In the genomic region with DNA sequence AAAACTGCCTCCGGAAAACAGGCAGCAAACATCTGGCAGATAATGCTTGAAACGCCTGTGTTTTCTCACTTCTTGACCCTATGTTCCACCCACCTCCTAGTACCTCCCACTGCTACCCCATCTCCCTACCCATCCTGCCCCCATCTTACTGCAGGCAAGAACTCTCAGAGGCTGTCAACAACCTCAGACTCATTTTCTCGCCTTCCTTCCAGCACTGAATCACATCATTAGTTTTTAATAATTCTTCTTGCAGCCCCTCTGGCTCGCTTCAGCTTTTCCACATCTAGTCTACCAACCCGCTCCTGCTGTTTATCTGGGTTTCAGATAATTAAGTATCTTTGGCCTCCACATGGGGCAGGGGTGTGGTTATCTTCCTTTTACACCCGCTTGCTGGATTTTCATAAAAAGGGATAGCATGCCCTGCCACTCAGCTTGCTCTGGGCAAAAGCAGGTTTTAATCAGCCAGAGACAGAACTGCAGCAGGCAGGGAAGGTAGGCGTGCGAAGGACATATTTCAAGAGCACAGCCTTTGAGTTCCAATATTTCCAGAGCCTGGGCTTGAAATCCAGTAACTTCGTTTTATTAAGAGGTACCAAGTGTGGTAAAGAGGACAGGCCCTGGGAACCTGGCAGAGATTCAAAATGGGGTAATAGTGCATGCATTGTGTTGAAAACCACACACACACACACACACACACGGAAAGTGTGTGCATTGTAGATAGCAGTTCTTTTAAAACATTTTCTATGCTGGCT, we compare ENCODE assay signal across 13 cellular contexts.
DNase-seq lines count a peak whose midpoint lies in the region; ATAC-seq and TF ChIP-seq lines count a peak whose summit lies in the region.
"Had no signal": no experiment of that assay in that cellular context is flagged by ENCODE, and none has a peak within 500 bp of the region (broad histone marks: within the 10 kb centered on the region; RNA-seq: fewer than 3 reads in every experiment).

No MANE protein-coding gene starts in this region.

- no peak overlapping the region for H3K4me3 ChIP-seq in SK-N-SH (ENCODE audit: low read depth in 2 of 2, low read length in 1 of 2)
- no peak overlapping the region for H3K4me3 ChIP-seq in endodermal cell (ENCODE audit: low read length)
- H3K4me3 ChIP-seq in lower lobe of right lung = no peak overlapping the region
- H3K4me3 ChIP-seq in tibial nerve = no peak overlapping the region
- no peak overlapping the region for H3K4me3 ChIP-seq in PC-3 (ENCODE audit: low read length)
- H3K4me3 ChIP-seq: colonic mucosa, GM12878, smooth muscle cell had no signal

- no peak overlapping the region for H3K4me2 ChIP-seq in SK-N-SH
- H3K4me2 ChIP-seq in PC-3 (ENCODE audit: low read length) = no peak overlapping the region
- H3K4me2 ChIP-seq: smooth muscle cell had no signal

- BruUV-seq in PC-3 (replicated peaks; lab: Mats Ljungman, UMichigan) = no TSS peak

- no peak for TF ChIP-seq CTCF in SK-N-SH (IDR thresholded peaks at IDR 0.05)
- TF ChIP-seq CTCF in endodermal cell (conservative IDR thresholded peaks at IDR 0.05) = no peak
- TF ChIP-seq CTCF in lower lobe of right lung (IDR thresholded peaks at IDR 0.05) = no peak
- no peak for TF ChIP-seq CTCF in tibial nerve (IDR thresholded peaks at IDR 0.05)
- no peak for TF ChIP-seq CTCF in PC-3 (conservative IDR thresholded peaks at IDR 0.05; ENCODE audit: low read depth, low read length)

- H3K36me3 ChIP-seq in SK-N-SH (replicated peaks in 1 of 2; ENCODE audit: control insufficient read depth in 1 of 2, insufficient read depth in 2 of 2, low read length in 1 of 2) (no peaks in the 10 kb centered on the region), endodermal cell (ENCODE audit: control insufficient read depth, insufficient read depth, low read length) (no peaks in the 10 kb centered on the region), lower lobe of right lung (no peaks in the 10 kb centered on the region), tibial nerve (peaks cover 0 to 7% (median 0%) of the 10 kb centered on the region in 3 donors), PC-3 (ENCODE audit: low read depth, low read length) (no peaks in the 10 kb centered on the region)
- H3K36me3 ChIP-seq: colonic mucosa had no signal

- 0 out of 2 replicates have a peak, but pooled peaks have one; percentile 10 for TF ChIP-seq RAD21 in SK-N-SH (IDR thresholded peaks at IDR 0.05; ENCODE audit: low read length)

- H3K4me1 ChIP-seq in SK-N-SH (ENCODE audit: control insufficient read depth in 1 of 2, insufficient read depth in 2 of 2, low read depth in 1 of 2, low read length in 1 of 2) (peaks cover 5 to 51% of the 10 kb centered on the region in 2 experiments; a peak in 2 of 4 replicates), endodermal cell (ENCODE audit: control insufficient read depth, insufficient read depth, low read length) (no peaks in the 10 kb centered on the region), lower lobe of right lung (peaks cover 55% of the 10 kb centered on the region), tibial nerve (peaks cover 0 to 44% (median 8%) of the 10 kb centered on the region in 4 donors), PC-3 (ENCODE audit: insufficient read depth, low read length) (0 out of 2 replicates have a peak, but pooled peaks cover 3% of the 10 kb centered on the region)
- H3K4me1 ChIP-seq: colonic mucosa had no signal

- H4K20me1 ChIP-seq in SK-N-SH (ENCODE audit: insufficient read depth) = no peaks in the 10 kb centered on the region
- no peaks in the 10 kb centered on the region for H4K20me1 ChIP-seq in PC-3 (ENCODE audit: low read length)

- no peak overlapping the region for H3K4me3 Mint-ChIP-seq in endodermal cell

- H3K4me1 Mint-ChIP-seq in endodermal cell = peaks cover 30% of the 10 kb centered on the region

- peak in 1 of 2 experiments; percentile 79; a peak in 2 of 4 replicates for TF ChIP-seq EP300 in SK-N-SH (IDR thresholded peaks at IDR 0.05; ENCODE audit: borderline replicate concordance in 1 of 2, low read depth in 1 of 2, low read length in 1 of 2)
- no peak for TF ChIP-seq EP300 in tibial nerve (IDR thresholded peaks at IDR 0.05)

- H3K79me2 ChIP-seq in SK-N-SH (ENCODE audit: insufficient read depth) (no peaks in the 10 kb centered on the region), PC-3 (ENCODE audit: low read length) (no peaks in the 10 kb centered on the region)

- H3K9me2 ChIP-seq in SK-N-SH (no peaks in the 10 kb centered on the region), PC-3 (replicated peaks; ENCODE audit: low read length) (no peaks in the 10 kb centered on the region)

- intact Hi-C loops in lower lobe of right lung (cut with DNase I) = no loop called here
- intact Hi-C loops in PC-3 (cut with micrococcal nuclease) = no loop called here

- DNase-seq in SK-N-SH (peak; percentile 75), endodermal cell (no peak), lower lobe of right lung (no peak), tibial nerve (ENCODE audit: low spot score in 2 of 2) (peak in 1 of 2 donors; percentile 10), PC-3 (no peak)
- DNase-seq in activated CD4-positive, alpha-beta T cell treated with anti-CD3 and anti-CD28 coated beads for 4 hours = no peak
- DNase-seq: activated effector memory CD4-positive, alpha-beta T cell treated with Interleukin-2 at 50 U/mL for 16 hours; colonic mucosa; Kasumi-1; NCI-H2171 had no signal

- H3K27me3 Mint-ChIP-seq in endodermal cell (ENCODE audit: insufficient read depth) = peaks cover 10% of the 10 kb centered on the region

- H3K9ac ChIP-seq in SK-N-SH (no peak overlapping the region), endodermal cell (ENCODE audit: extremely low read depth, low read length, poor library complexity, severe bottlenecking) (no peak overlapping the region), PC-3 (ENCODE audit: low read length) (no peak overlapping the region)

- H3K9me3 ChIP-seq in SK-N-SH (no peaks in the 10 kb centered on the region), endodermal cell (ENCODE audit: control insufficient read depth, low read length) (no peaks in the 10 kb centered on the region), lower lobe of right lung (no peaks in the 10 kb centered on the region), tibial nerve (no peaks in the 10 kb centered on the region), PC-3 (ENCODE audit: low read length) (no peaks in the 10 kb centered on the region)
- H3K9me3 ChIP-seq: colonic mucosa had no signal

- ATAC-seq in lower lobe of right lung = peak in 1 of 2 donors; percentile 23
- no peak for ATAC-seq in PC-3
- no peak for ATAC-seq in HG02973 (IDR thresholded peaks at IDR 0.05; ENCODE audit: unreplicated experiment)
- ATAC-seq: GM12878 had no signal

- H3K27ac ChIP-seq in SK-N-SH (ENCODE audit: low read depth in 2 of 2, low read length in 1 of 2) (peak overlapping the region in 1 of 2 experiments; percentile 91; a peak in 2 of 4 replicates), endodermal cell (ENCODE audit: low read depth, low read length) (peak overlapping the region; percentile 3), lower lobe of right lung (peak overlapping the region; percentile 68), tibial nerve (peak overlapping the region in 3 of 4 donors; percentile 9 to 56 (median 54)), PC-3 (ENCODE audit: low read length) (no peak overlapping the region)

- H3F3A ChIP-seq in SK-N-SH (replicated peaks; ENCODE audit: insufficient read depth) (no peaks in the 10 kb centered on the region), PC-3 (ENCODE audit: low read length, unreplicated experiment) (no peaks in the 10 kb centered on the region)

- H3K9me3 Mint-ChIP-seq in endodermal cell = no peaks in the 10 kb centered on the region

- H3K27me3 ChIP-seq in SK-N-SH (ENCODE audit: insufficient read depth) = no peaks in the 10 kb centered on the region
- H3K27me3 ChIP-seq in endodermal cell (ENCODE audit: control insufficient read depth, insufficient read depth, low read length, poor library complexity, severe bottlenecking) = no peaks in the 10 kb centered on the region
- H3K27me3 ChIP-seq in lower lobe of right lung (ENCODE audit: low read depth) = no peaks in the 10 kb centered on the region
- H3K27me3 ChIP-seq in tibial nerve = no peaks in the 10 kb centered on the region
- H3K27me3 ChIP-seq in PC-3 (ENCODE audit: low read length) = no peaks in the 10 kb centered on the region
- H3K27me3 ChIP-seq: colonic mucosa had no signal

- 76% methylated on average over 10 of the region's 10 CpGs for WGBS in SK-N-SH (ENCODE audit: low lambda C conversion rate)
- 83 to 84% methylated on average over 7 to 9 of the region's 10 CpGs for WGBS in endodermal cell (ENCODE audit: insufficient coverage in 1 of 2, insufficient read length in 1 of 2), 2 experiments
- WGBS in tibial nerve, 2 donors = 47 to 48% methylated on average over 10 of the region's 10 CpGs

- H2AFZ ChIP-seq in SK-N-SH (ENCODE audit: low read depth) (no peak overlapping the region), PC-3 (ENCODE audit: low read length) (no peak overlapping the region)

- POLR2A ChIA-PET in SK-N-SH (lab: Yijun Ruan, JAX) (no interaction called here), PC-3 (lab: Charles Lee; ENCODE audit: unreplicated experiment) (no interaction called here)

- H3K36me3 Mint-ChIP-seq in endodermal cell (ENCODE audit: low read depth) = no peaks in the 10 kb centered on the region

- no peak for TF ChIP-seq POLR2A in tibial nerve (IDR thresholded peaks at IDR 0.05)

- CTCF ChIA-PET in SK-N-SH (lab: Yijun Ruan, JAX) (interaction anchor here (1.3 to 4.8 kb wide), 2 partner anchors 10 to 29 kb away, joined by 4 to 29 read pairs; no protein-coding TSS in a partner anchor), PC-3 (lab: Charles Lee) (no interaction called here)

- H3K27ac Mint-ChIP-seq in endodermal cell = no peak overlapping the region

TF ChIP-seq in SK-N-SH, 30 proteins besides CTCF, POLR2A, EP300 and RAD21 (continues in another document):
- no peak for TF ChIP-seq FOSL2 (IDR thresholded peaks at IDR 0.05; ENCODE audit: borderline replicate concordance, low read depth)
- TF ChIP-seq FOXJ3 (CRISPR knock-in tag; IDR thresholded peaks at IDR 0.05) = peak; percentile 72; the same call in 1 of the 2 replicates
- TF ChIP-seq NFIC (IDR thresholded peaks at IDR 0.05; ENCODE audit: borderline replicate concordance) = no peak
- TF ChIP-seq NRF1 (IDR thresholded peaks at IDR 0.05; ENCODE audit: low read depth, low read length) = no peak
- TF ChIP-seq GATA2 (CRISPR knock-in tag; IDR thresholded peaks at IDR 0.05) = peak; percentile 61
- no peak for TF ChIP-seq RFX5 (IDR thresholded peaks at IDR 0.05; ENCODE audit: low read length)
- TF ChIP-seq, protein P1, sequence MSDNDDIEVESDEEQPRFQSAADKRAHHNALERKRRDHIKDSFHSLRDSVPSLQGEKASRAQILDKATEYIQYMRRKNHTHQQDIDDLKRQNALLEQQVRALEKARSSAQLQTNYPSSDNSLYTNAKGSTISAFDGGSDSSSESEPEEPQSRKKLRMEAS (IDR thresholded peaks at IDR 0.05; ENCODE audit: low read depth) = no peak
- TF ChIP-seq MEF2A (IDR thresholded peaks at IDR 0.05; ENCODE audit: borderline replicate concordance, low read depth) = no peak
- TF ChIP-seq CHD2 (IDR thresholded peaks at IDR 0.05; ENCODE audit: low read length, partially characterized antibody) = peak; percentile 43
- TF ChIP-seq RXRA (IDR thresholded peaks at IDR 0.05; ENCODE audit: borderline replicate concordance, low read depth) = no peak
- TF ChIP-seq YY1 (IDR thresholded peaks at IDR 0.05; ENCODE audit: low read depth) = no peak
- TF ChIP-seq MXI1 (IDR thresholded peaks at IDR 0.05; ENCODE audit: low read depth, low read length) = peak; percentile 88; the same call in 1 of the 2 replicates
